ENCODE assay signal across 19 cellular contexts in the genomic region with DNA sequence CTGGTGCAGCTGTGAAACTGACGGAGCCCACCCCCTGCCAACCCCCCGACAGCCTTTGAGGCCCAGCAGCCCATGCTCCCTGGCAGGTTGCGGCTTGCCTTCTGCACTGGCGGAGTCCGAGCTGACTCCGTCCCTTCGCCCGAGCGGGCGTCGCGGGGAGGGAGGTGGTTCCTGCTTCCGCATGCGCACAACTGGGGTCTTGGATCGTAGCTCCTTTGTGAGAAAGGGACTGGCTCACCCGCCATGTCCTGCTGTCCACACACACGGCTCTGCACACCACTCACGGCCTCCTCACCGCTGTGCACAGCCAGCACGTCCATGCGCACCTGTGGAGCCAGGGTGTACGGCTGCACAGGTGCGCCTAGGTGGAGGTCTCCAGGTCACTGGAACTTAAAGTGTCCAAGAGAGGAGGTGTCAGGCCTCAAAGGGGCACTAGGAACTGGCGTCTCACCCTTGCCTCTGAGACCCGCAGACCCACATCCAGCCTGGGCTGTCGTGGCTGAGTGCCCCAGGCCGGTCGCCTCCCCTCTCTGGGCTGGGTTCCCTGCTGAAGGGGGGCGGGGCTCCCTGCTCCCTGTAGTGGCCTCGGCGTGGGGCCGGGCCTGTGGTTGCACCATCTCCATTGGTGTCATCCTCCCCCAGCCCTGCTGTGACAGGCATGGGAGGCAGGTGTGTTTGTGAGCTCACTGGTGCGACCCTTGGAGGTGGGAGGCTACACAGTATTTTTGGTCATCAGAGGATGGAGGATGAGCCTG. TPM values are rescaled to one million over a fixed set of nuclear protein-coding genes. Genes with fewer than 3 reads are reported as not detected.
"Had no signal": no experiment of that assay in that cellular context is flagged by ENCODE, and none has a peak within 500 bp of the region (broad histone marks: within the 10 kb centered on the region; RNA-seq: fewer than 3 reads in every experiment).

No MANE protein-coding gene starts in this region.

- H3K9ac ChIP-seq: parathyroid adenoma had no signal

- ATAC-seq: body of pancreas; sciatic nerve; stimulated activated effector memory CD8-positive, alpha-beta T cell treated with anti-CD3 and anti-CD28 coated beads, Interleukin-12 subunit alpha, Interleukin-12 subunit beta, amount 100 ng/mL, for 72 hours had no signal

- H3K4me1 Mint-ChIP-seq: memory B cell had no signal

- H3K4me3 Mint-ChIP-seq: activated naive CD4-positive, alpha-beta T cell treated with anti-CD3 and anti-CD28 coated beads for 36 hours; memory B cell; natural killer cell treated with Interleukin-12 subunit alpha and Interleukin-12 subunit beta and Interleukin-15 and Interleukin-18, amount 100 ng/mL, for 72 hours; stimulated activated effector memory CD8-positive, alpha-beta T cell treated with anti-CD3 and anti-CD28 coated beads, Interleukin-12 subunit alpha, Interleukin-12 subunit beta, amount 100 ng/mL, for 72 hours had no signal

- DNase-seq: activated CD4-positive, alpha-beta T cell treated with anti-CD3 and anti-CD28 coated beads for 4 hours; activated CD4-positive, alpha-beta T cell treated with anti-CD3 and anti-CD28 coated beads, Interleukin-2, amount 50 U/mL, for 48 hours; activated CD4-positive, CD25-positive, alpha-beta regulatory T cell; activated naive CD4-positive, alpha-beta T cell treated with anti-CD3 and anti-CD28 coated beads for 36 hours; activated T-cell treated with anti-CD3 and anti-CD28 coated beads, Interleukin-2, amount 50 U/mL, for 48 hours; body of pancreas; heart left ventricle; small intestine; stimulated activated CD4-positive, alpha-beta T cell treated with anti-CD3 and anti-CD28 coated beads, Interleukin-2, amount 100 ng/mL, for 24 hours; T1000; transverse colon; uterus had no signal

- H3K36me3 Mint-ChIP-seq: memory B cell; natural killer cell treated with Interleukin-12 subunit alpha and Interleukin-12 subunit beta and Interleukin-15 and Interleukin-18, amount 100 ng/mL, for 72 hours; stimulated activated effector memory CD8-positive, alpha-beta T cell treated with anti-CD3 and anti-CD28 coated beads, Interleukin-12 subunit alpha, Interleukin-12 subunit beta, amount 100 ng/mL, for 72 hours had no signal

- H3K4me1 ChIP-seq: body of pancreas, heart left ventricle, parathyroid adenoma, transverse colon, uterus had no signal

- H3K27ac Mint-ChIP-seq: activated naive CD4-positive, alpha-beta T cell treated with anti-CD3 and anti-CD28 coated beads for 36 hours; memory B cell; natural killer cell treated with Interleukin-12 subunit alpha and Interleukin-12 subunit beta and Interleukin-15 and Interleukin-18, amount 100 ng/mL, for 72 hours; stimulated activated effector memory CD8-positive, alpha-beta T cell treated with anti-CD3 and anti-CD28 coated beads, Interleukin-12 subunit alpha, Interleukin-12 subunit beta, amount 100 ng/mL, for 72 hours had no signal

- H3K4me3 ChIP-seq: body of pancreas, heart left ventricle, transverse colon, uterus had no signal

- H2AFZ ChIP-seq: parathyroid adenoma had no signal

- H3K27ac ChIP-seq: body of pancreas, epithelial cell of prostate, heart left ventricle, parathyroid adenoma, transverse colon, uterus had no signal

- H3K27me3 ChIP-seq: body of pancreas, uterus had no signal

- H3K9me3 Mint-ChIP-seq: activated naive CD4-positive, alpha-beta T cell treated with anti-CD3 and anti-CD28 coated beads for 36 hours; memory B cell; natural killer cell treated with Interleukin-12 subunit alpha and Interleukin-12 subunit beta and Interleukin-15 and Interleukin-18, amount 100 ng/mL, for 72 hours; stimulated activated effector memory CD8-positive, alpha-beta T cell treated with anti-CD3 and anti-CD28 coated beads, Interleukin-12 subunit alpha, Interleukin-12 subunit beta, amount 100 ng/mL, for 72 hours had no signal

- H3K36me3 ChIP-seq: heart left ventricle, transverse colon, uterus had no signal

- H3K9me3 ChIP-seq: body of pancreas, transverse colon, uterus had no signal

RNA-seq across cellular contexts. Expression of a gene that starts 45.3 kb away (rescaled TPM):
- total RNA-seq: body of pancreas; fibroblast of villous mesenchyme; natural killer cell treated with Interleukin-12 subunit alpha and Interleukin-12 subunit beta and Interleukin-15 and Interleukin-18, amount 100 ng/mL, for 72 hours had no signal
